ENCODE assay signal across 32 cellular contexts in genomic region chr18:3761266-3761665, GRCh38.
"Had no signal": no experiment of that assay in that cellular context is flagged by ENCODE, and none has a peak within 500 bp of the region (broad histone marks: within the 10 kb centered on the region; RNA-seq: fewer than 3 reads in every experiment).

No MANE protein-coding gene starts in this region.

- H3K36me3 Mint-ChIP-seq: activated CD4-positive, alpha-beta memory T cell treated with anti-CD3 and anti-CD28 coated beads for 36 hours; activated CD8-positive, alpha-beta memory T cell treated with anti-CD3 and anti-CD28 coated beads, Interleukin-2, amount 10 ng/mL, durations not matched to agents 7 days and 5 days; activated naive CD8-positive, alpha-beta T cell had no signal

- H3K27ac Mint-ChIP-seq: activated CD4-positive, alpha-beta memory T cell treated with anti-CD3 and anti-CD28 coated beads for 36 hours; activated CD4-positive, alpha-beta T cell treated with anti-CD3 and anti-CD28 coated beads for 36 hours; activated CD4-positive, alpha-beta T cell treated with anti-CD3 and anti-CD28 coated beads, Interleukin-2, amount 10 ng/mL, durations not matched to agents 24 days and 14 days; activated CD8-positive, alpha-beta memory T cell treated with anti-CD3 and anti-CD28 coated beads, Interleukin-2, amount 10 ng/mL, durations not matched to agents 7 days and 5 days; activated CD8-positive, alpha-beta T cell treated with anti-CD3 and anti-CD28 coated beads, Interleukin-2, amount 10 ng/mL, durations not matched to agents 7 days and 5 days; activated naive CD8-positive, alpha-beta T cell; activated naive CD8-positive, alpha-beta T cell treated with anti-CD3 and anti-CD28 coated beads, Interleukin-2, amount 50 U/mL, for 24 hours; activated T-cell treated with anti-CD3 and anti-CD28 coated beads, Interleukin-2, amount 50 U/mL, for 24 hours; activated T-cell treated with anti-CD3 and anti-CD28 coated beads, Interleukin-2, amount 50 U/mL, for 72 hours; effector memory CD8-positive, alpha-beta T cell had no signal

- DNase-seq: activated CD4-positive, alpha-beta memory T cell treated with anti-CD3 and anti-CD28 coated beads for 36 hours; activated CD4-positive, alpha-beta T cell treated with anti-CD3 and anti-CD28 coated beads for 36 hours; activated CD4-positive, alpha-beta T cell treated with anti-CD3 and anti-CD28 coated beads, Interleukin-2, amount 10 ng/mL, durations not matched to agents 24 days and 14 days; activated CD4-positive, CD25-positive, alpha-beta regulatory T cell; activated CD4-positive, CD25-positive, alpha-beta regulatory T cell treated with anti-CD3 and anti-CD28 coated beads, Interleukin-2, amount 50 U/mL, for 72 hours; activated CD8-positive, alpha-beta memory T cell treated with anti-CD3 and anti-CD28 coated beads, Interleukin-2, amount 10 ng/mL, durations not matched to agents 7 days and 5 days; activated CD8-positive, alpha-beta memory T cell treated with anti-CD3 and anti-CD28 coated beads, Interleukin-2, amount 50 U/mL, for 4 hours; activated CD8-positive, alpha-beta T cell treated with anti-CD3 and anti-CD28 coated beads, Interleukin-2, amount 10 ng/mL, durations not matched to agents 7 days and 5 days; activated effector memory CD4-positive, alpha-beta T cell treated with Interleukin-2 at 50 U/mL for 16 hours; activated gamma-delta T cell treated with Interleukin-2 at 50 U/mL for 16 hours; activated naive CD4-positive, alpha-beta T cell treated with anti-CD3 and anti-CD28 coated beads, Interleukin-2, amount 50 U/mL, for 16 hours; activated naive CD4-positive, alpha-beta T cell treated with Interleukin-2 at 50 U/mL for 16 hours; activated naive CD8-positive, alpha-beta T cell treated with anti-CD3 and anti-CD28 coated beads, Interleukin-2, amount 50 U/mL, for 24 hours; activated T-cell treated with anti-CD3 and anti-CD28 coated beads, Interleukin-2, amount 50 U/mL, for 24 hours; activated T-cell treated with anti-CD3 and anti-CD28 coated beads, Interleukin-2, amount 50 U/mL, for 72 hours; adrenal gland; amygdala; aorta; body of pancreas; caudate nucleus; cortex of kidney; dermis blood vessel endothelial cell; effector CD4-positive, alpha-beta T cell; effector memory CD8-positive, alpha-beta T cell; foreskin fibroblast; head of caudate nucleus; T-helper 2 cell had no signal

- ATAC-seq: activated CD4-positive, alpha-beta T cell treated with anti-CD3 and anti-CD28 coated beads for 36 hours; activated CD8-positive, alpha-beta memory T cell treated with anti-CD3 and anti-CD28 coated beads, Interleukin-2, amount 10 ng/mL, durations not matched to agents 7 days and 5 days; activated CD8-positive, alpha-beta T cell treated with anti-CD3 and anti-CD28 coated beads, Interleukin-2, amount 10 ng/mL, durations not matched to agents 7 days and 5 days; activated naive CD8-positive, alpha-beta T cell treated with anti-CD3 and anti-CD28 coated beads, Interleukin-2, amount 50 U/mL, for 24 hours; activated T-cell treated with anti-CD3 and anti-CD28 coated beads, Interleukin-2, amount 50 U/mL, for 72 hours; body of pancreas; effector memory CD8-positive, alpha-beta T cell; esophagus mucosa had no signal

- H3K4me3 Mint-ChIP-seq: activated CD4-positive, alpha-beta memory T cell treated with anti-CD3 and anti-CD28 coated beads for 36 hours; activated CD4-positive, alpha-beta T cell treated with anti-CD3 and anti-CD28 coated beads for 36 hours; activated CD4-positive, alpha-beta T cell treated with anti-CD3 and anti-CD28 coated beads, Interleukin-2, amount 10 ng/mL, durations not matched to agents 24 days and 14 days; activated CD8-positive, alpha-beta memory T cell treated with anti-CD3 and anti-CD28 coated beads, Interleukin-2, amount 10 ng/mL, durations not matched to agents 7 days and 5 days; activated CD8-positive, alpha-beta T cell treated with anti-CD3 and anti-CD28 coated beads, Interleukin-2, amount 10 ng/mL, durations not matched to agents 7 days and 5 days; activated naive CD8-positive, alpha-beta T cell; activated naive CD8-positive, alpha-beta T cell treated with anti-CD3 and anti-CD28 coated beads, Interleukin-2, amount 50 U/mL, for 24 hours; activated T-cell treated with anti-CD3 and anti-CD28 coated beads, Interleukin-2, amount 50 U/mL, for 24 hours; activated T-cell treated with anti-CD3 and anti-CD28 coated beads, Interleukin-2, amount 50 U/mL, for 72 hours; effector memory CD8-positive, alpha-beta T cell had no signal

- H3K9me3 ChIP-seq: adrenal gland, body of pancreas had no signal

- H3K27ac ChIP-seq: adrenal gland, body of pancreas, epithelial cell of prostate had no signal

- H3K4me1 Mint-ChIP-seq: activated CD4-positive, alpha-beta T cell treated with anti-CD3 and anti-CD28 coated beads for 36 hours; activated CD4-positive, alpha-beta T cell treated with anti-CD3 and anti-CD28 coated beads, Interleukin-2, amount 10 ng/mL, durations not matched to agents 24 days and 14 days; activated CD8-positive, alpha-beta memory T cell treated with anti-CD3 and anti-CD28 coated beads, Interleukin-2, amount 10 ng/mL, durations not matched to agents 7 days and 5 days; activated naive CD8-positive, alpha-beta T cell treated with anti-CD3 and anti-CD28 coated beads, Interleukin-2, amount 50 U/mL, for 24 hours had no signal

- FAIRE-seq: colon, frontal cortex had no signal

- H3K4me1 ChIP-seq: adrenal gland, body of pancreas had no signal

- H3K4me3 ChIP-seq: adrenal gland, body of pancreas had no signal

- H3K27me3 ChIP-seq: adrenal gland, body of pancreas had no signal

- H3K36me3 ChIP-seq: adrenal gland had no signal

- H3K9me3 Mint-ChIP-seq: effector memory CD8-positive, alpha-beta T cell had no signal
